27 cellular contexts compared by ENCODE assay signal in genomic region chr3:23258110-23258509, GRCh38. TPM values are rescaled to one million over a fixed set of nuclear protein-coding genes. Genes with fewer than 3 reads are reported as not detected.
DNase-seq lines count a peak whose midpoint lies in the region; ATAC-seq, FAIRE-seq and TF ChIP-seq lines count a peak whose summit lies in the region.
"Had no signal": no experiment of that assay in that cellular context is flagged by ENCODE, and none has a peak within 500 bp of the region (broad histone marks: within the 10 kb centered on the region; RNA-seq: fewer than 3 reads in every experiment).

No MANE protein-coding gene starts in this region.

- ATAC-seq in A549 (no peak), Panc1 (no peak), HG03439 (IDR thresholded peaks at IDR 0.05; ENCODE audit: unreplicated experiment) (no peak)
- no peak for ATAC-seq in activated naive CD4-positive, alpha-beta T cell treated with anti-CD3 and anti-CD28 coated beads, Interleukin-2, amount 50 U/mL, for 72 hours
- ATAC-seq: activated CD4-positive, alpha-beta T cell treated with anti-CD3 and anti-CD28 coated beads for 36 hours; activated CD8-positive, alpha-beta T cell treated with anti-CD3 and anti-CD28 coated beads, Interleukin-2, amount 10 ng/mL, durations not matched to agents 7 days and 5 days; activated T-helper 17 cell treated with anti-CD3 and anti-CD28 coated beads, Interleukin-2, amount 50 U/mL, for 72 hours; left lung; stimulated activated naive B cell treated with anti-CD40 and anti-IgM and Interleukin-4, amounts not matched to agents 10 μg/mL and 1 μg/mL and 100 μg/mL, for 72 hours had no signal

- no peak overlapping the region for H3K4me3 ChIP-seq in A549
- no peak overlapping the region for H3K4me3 ChIP-seq in Panc1 (ENCODE audit: low read depth in 2 of 2, low read length in 2 of 2)
- no peak overlapping the region for H3K4me3 ChIP-seq in foreskin fibroblast (ENCODE audit: low read depth in 1 of 2, low read length in 2 of 2)
- H3K4me3 ChIP-seq: breast epithelium, left lung had no signal

- TF ChIP-seq POLR2A in A549 (IDR thresholded peaks at IDR 0.05; ENCODE audit: low read length) = no peak

- peaks cover 0 to 6% of the 10 kb centered on the region in 2 donors for H3K36me3 Mint-ChIP-seq in activated naive CD4-positive, alpha-beta T cell treated with anti-CD3 and anti-CD28 coated beads, Interleukin-2, amount 50 U/mL, for 72 hours
- H3K36me3 Mint-ChIP-seq: activated naive CD4-positive, alpha-beta T cell treated with anti-CD3 and anti-CD28 coated beads, Interleukin-2, amount 10 ng/mL, durations not matched to agents 7 days and 5 days had no signal

- TF ChIP-seq EP300 in A549 (IDR thresholded peaks at IDR 0.05) = no peak

- no peaks in the 10 kb centered on the region for H3K27me3 ChIP-seq in Panc1 (ENCODE audit: control insufficient read depth, insufficient read depth, low read length)
- H3K27me3 ChIP-seq: breast epithelium, left lung had no signal

- TF ChIP-seq RAD21 in A549 (conservative IDR thresholded peaks at IDR 0.05 in 1 of 2, IDR thresholded peaks at IDR 0.05 in 1 of 2) = no peak

- DNase-seq in A549 (ENCODE audit: low read depth in 1 of 2, low spot score in 1 of 2) = no peak
- DNase-seq in HCEC 1CT = peak; percentile 28
- no peak for DNase-seq in Panc1 (ENCODE audit: low read depth, low spot score)
- DNase-seq in foreskin fibroblast = peak; percentile 12 to 53
- DNase-seq in activated T-cell treated with anti-CD3 and anti-CD28 coated beads, Interleukin-2, amount 50 U/mL, for 48 hours = no peak
- DNase-seq in activated CD4-positive, alpha-beta T cell treated with anti-CD3 and anti-CD28 coated beads for 1 hour = no peak
- DNase-seq in activated naive CD4-positive, alpha-beta T cell treated with anti-CD3 and anti-CD28 coated beads, Interleukin-2, amount 50 U/mL, for 72 hours (ENCODE audit: low spot score in 2 of 2) = no peak
- DNase-seq: 8988T; activated CD4-positive, alpha-beta T cell treated with anti-CD3 and anti-CD28 coated beads for 36 hours; activated CD8-positive, alpha-beta T cell treated with anti-CD3 and anti-CD28 coated beads, Interleukin-2, amount 10 ng/mL, durations not matched to agents 7 days and 5 days; activated naive CD4-positive, alpha-beta T cell treated with anti-CD3 and anti-CD28 coated beads, Interleukin-2, amount 10 ng/mL, durations not matched to agents 7 days and 5 days; DMS79; left lung; NCI-H1105; NCI-H187 treated with DMSO at 0.1 percent for 48 hours; NCI-H526 treated with DMSO at 0.1 percent for 48 hours; SHP77 treated with DMSO at 0.1 percent for 48 hours; small intestine; stimulated activated naive B cell treated with anti-CD40 and anti-IgM and Interleukin-4, amounts not matched to agents 10 μg/mL and 1 μg/mL and 100 μg/mL, for 72 hours had no signal

- peaks cover 3 to 6% of the 10 kb centered on the region in 2 donors for H3K9me3 Mint-ChIP-seq in activated naive CD4-positive, alpha-beta T cell treated with anti-CD3 and anti-CD28 coated beads, Interleukin-2, amount 50 U/mL, for 72 hours
- H3K9me3 Mint-ChIP-seq: T-helper 2 cell treated with Interferon-gamma antibody and Interleukin-4, amounts not matched to agents 5 μg/mL and 100 μg/mL, for 36 hours had no signal

- no peak overlapping the region for H3K4me2 ChIP-seq in A549

- H3K27ac ChIP-seq in A549 = no peak overlapping the region
- H3K27ac ChIP-seq in Panc1 (ENCODE audit: low read length) = no peak overlapping the region
- H3K27ac ChIP-seq: breast epithelium, left lung had no signal

- FAIRE-seq in A549 (lab: Jason Lieb, UNC) = peak; percentile 18
- FAIRE-seq: H1, small intestine had no signal

- in situ Hi-C loops in Panc1 (cut with HindIII; ENCODE audit: low pct_unique_long_range_greater_than_20kb, low sequenced_read_pairs) = no loop called here

- CTCF ChIA-PET in A549 (lab: Yijun Ruan, JAX) = interaction anchor here (0.6 kb wide), 1 partner anchor 9 kb away, joined by 3 read pairs; no protein-coding TSS in a partner anchor
- CTCF ChIA-PET in Panc1 (lab: Charles Lee) = no interaction called here

- TF ChIP-seq CTCF in A549 (IDR thresholded peaks at IDR 0.05) = no peak
- no peak for TF ChIP-seq CTCF in Panc1 (IDR thresholded peaks at IDR 0.05)
- no peak for TF ChIP-seq CTCF in foreskin fibroblast (IDR thresholded peaks at IDR 0.05; ENCODE audit: low read depth, low read length)

- TSS peak; percentile 21 for BruUV-seq in Panc1 (replicated peaks; lab: Mats Ljungman, UMichigan)

- intact Hi-C loops in Panc1 (cut with micrococcal nuclease; ENCODE audit: unreplicated experiment) = no loop called here

- H3K9me3 ChIP-seq in A549 (no peaks in the 10 kb centered on the region), Panc1 (ENCODE audit: control insufficient read depth, insufficient read depth, low read depth, low read length) (no peaks in the 10 kb centered on the region)
- H3K9me3 ChIP-seq: breast epithelium, left lung had no signal

- no peak overlapping the region for H3K27ac Mint-ChIP-seq in activated naive CD4-positive, alpha-beta T cell treated with anti-CD3 and anti-CD28 coated beads, Interleukin-2, amount 50 U/mL, for 72 hours
- H3K27ac Mint-ChIP-seq: activated CD4-positive, alpha-beta T cell treated with anti-CD3 and anti-CD28 coated beads for 36 hours; activated CD8-positive, alpha-beta T cell treated with anti-CD3 and anti-CD28 coated beads, Interleukin-2, amount 10 ng/mL, durations not matched to agents 7 days and 5 days; activated naive CD4-positive, alpha-beta T cell treated with anti-CD3 and anti-CD28 coated beads, Interleukin-2, amount 10 ng/mL, durations not matched to agents 7 days and 5 days; activated T-helper 17 cell treated with anti-CD3 and anti-CD28 coated beads, Interleukin-2, amount 50 U/mL, for 72 hours; CD14-positive monocyte; IgD-negative memory B cell; memory B cell; stimulated activated naive B cell treated with anti-CD40 and anti-IgM and Interleukin-4, amounts not matched to agents 10 μg/mL and 1 μg/mL and 100 μg/mL, for 72 hours; T-helper 2 cell treated with Interferon-gamma antibody and Interleukin-4, amounts not matched to agents 5 μg/mL and 100 μg/mL, for 36 hours had no signal

- H3K4me1 ChIP-seq in A549 (peaks cover 32% of the 10 kb centered on the region), Panc1 (ENCODE audit: control insufficient read depth, insufficient read depth, low read length) (peaks cover 3% of the 10 kb centered on the region; the same call in 1 of the 2 replicates)
- H3K4me1 ChIP-seq: breast epithelium had no signal

- 86% methylated on average over 6 of the region's 6 CpGs for WGBS in A549 (ENCODE audit: missing lambda C conversion rate)

- POLR2A ChIA-PET in A549 (lab: Yijun Ruan, JAX) = no interaction called here
- POLR2A ChIA-PET in Panc1 (lab: Charles Lee) = no interaction called here

- no peaks in the 10 kb centered on the region for H3K36me3 ChIP-seq in Panc1 (ENCODE audit: control insufficient read depth, insufficient read depth, low read length)
- H3K36me3 ChIP-seq: breast epithelium, left lung had no signal

TF ChIP-seq in A549, 52 proteins besides CTCF, POLR2A, EP300 and RAD21:
- no peak for TF ChIP-seq FOSL2 (IDR thresholded peaks at IDR 0.05)
- peak; percentile 69 for TF ChIP-seq FOSL2 (CRISPR knock-in tag; IDR thresholded peaks at IDR 0.05)
- no peak for TF ChIP-seq POLR2AphosphoS2 (conservative IDR thresholded peaks at IDR 0.05; ENCODE audit: low read length)
- no peak for TF ChIP-seq ATOH8 (CRISPR knock-in tag; IDR thresholded peaks at IDR 0.05; ENCODE audit: low read depth)

RNA-seq across cellular contexts. Expression of gene UBE2E2, which starts 55.0 kb away (rescaled TPM):
- polyA plus RNA-seq in A549 (2011; rRNA removed) (42.3 and 56.1 TPM in 2 replicates), A549 (2017; fragmentation: RNase III; extraction: RNeasy Plus Mini Kit Qiagen cat#74134 plus additional on column Dnase treatment) (28.3 to 30.0 TPM (median 29.9 TPM) in 3 replicates)
- 37.5 and 39.3 TPM in 2 replicates for polyA plus RNA-seq in A549 (2012; cell fraction: cytosol; rRNA removed)
- 16.2 TPM in 2 replicates for polyA plus RNA-seq in A549 (2012; cell fraction: nucleus; rRNA removed)
- polyA minus RNA-seq in A549 (2011; rRNA and poly(A)+ RNA removed) = 18.1 and 23.0 TPM in 2 replicates
- 38.2 TPM for total RNA-seq in Panc1 (2021; ENCODE audit: unreplicated experiment)
- polyA plus RNA-seq in Panc1 (2012; ENCODE audit: insufficient read length) = 23.0 TPM
- total RNA-seq in activated naive CD4-positive, alpha-beta T cell treated with anti-CD3 and anti-CD28 coated beads, Interleukin-2, amount 50 U/mL, for 72 hours = 10 to 100 TPM in 1 of 2 donors, 1 to 10 TPM in 1; 4.7 to 18.3 TPM

Comparison
In these comparisons a context has a peak if more than half of its experiments do, and no peak if none do; other contexts are left out.
1. DNase-seq: peak in HCEC 1CT (single experiment) and foreskin fibroblast (2 of 2); none in A549 (0 of 2), Panc1 (single experiment), activated T-cell treated with anti-CD3 and anti-CD28 coated beads, Interleukin-2, amount 50 U/mL, for 48 hours (0 of 2), activated CD4-positive, alpha-beta T cell treated with anti-CD3 and anti-CD28 coated beads for 1 hour (single experiment) and activated naive CD4-positive, alpha-beta T cell treated with anti-CD3 and anti-CD28 coated beads, Interleukin-2, amount 50 U/mL, for 72 hours (0 of 2).